Comparison of ENCODE assay signal across 21 cellular contexts in genomic region chr21:27024316-27024715, GRCh38. TPM values are rescaled to one million over a fixed set of nuclear protein-coding genes. Genes with fewer than 3 reads are reported as not detected.
DNase-seq lines count a peak whose midpoint lies in the region; TF ChIP-seq lines count a peak whose summit lies in the region.
"Had no signal": no experiment of that assay in that cellular context is flagged by ENCODE, and none has a peak within 500 bp of the region (broad histone marks: within the 10 kb centered on the region; RNA-seq: fewer than 3 reads in every experiment).

No MANE protein-coding gene starts in this region.

- H3K4me3 Mint-ChIP-seq in CD14-positive monocyte: no peak overlapping the region
- H3K4me3 Mint-ChIP-seq: activated naive CD8-positive, alpha-beta T cell treated with anti-CD3 and anti-CD28 coated beads for 36 hours had no signal

- TF ChIP-seq CTCF in fibroblast of pulmonary artery (IDR thresholded peaks at IDR 0.05; ENCODE audit: low read length, missing control alignments): no peak
- no peak for TF ChIP-seq CTCF in CD14-positive monocyte (IDR thresholded peaks at IDR 0.05)

- H3K27me3 Mint-ChIP-seq in CD14-positive monocyte (ENCODE audit: low read depth in 3 of 3): peaks cover 0 to 6% (median 3%) of the 10 kb centered on the region in 3 donors

- DNase-seq in GM03348 (ENCODE audit: low spot score) (peak; percentile 64), amniotic epithelial cell (ENCODE audit: low read depth) (peak; percentile 27), fibroblast of pulmonary artery (ENCODE audit: low read depth) (peak; percentile 55), skeletal muscle cell (ENCODE audit: low read depth) (peak; percentile 62), NOMO-1 (lab: John Stamatoyannopoulos, UW; ENCODE audit: unreplicated experiment in 2 of 2) (no peak), CD14-positive monocyte (ENCODE audit: low spot score) (no peak), SW 1271 (lab: John Stamatoyannopoulos, UW) (no peak), cerebellar nuclear complex (lab: John Stamatoyannopoulos, UW) (no peak)
- DNase-seq: activated CD4-positive, alpha-beta T cell treated with anti-CD3 and anti-CD28 coated beads, Interleukin-2, amount 50 U/mL, for 4 hours; activated naive CD8-positive, alpha-beta T cell treated with anti-CD3 and anti-CD28 coated beads for 36 hours; activated T-cell treated with anti-CD3 and anti-CD28 coated beads, Interleukin-2, amount 50 U/mL, for 48 hours; effector memory CD4-positive, alpha-beta T cell; gastrocnemius medialis; GF-D8; left ventricle myocardium inferior; NCI-H2171 treated with DMSO at 0.1 percent for 48 hours; posterior cingulate gyrus; small intestine; stimulated activated CD4-positive, alpha-beta T cell treated with anti-CD3 and anti-CD28 coated beads, Interleukin-4, amount 100 ng/mL, for 4 hours; stimulated activated CD8-positive, alpha-beta memory T cell treated with anti-CD3 and anti-CD28 coated beads, Interleukin-4, amount 100 ng/mL, for 48 hours; testis had no signal

- H3K4me3 ChIP-seq in fibroblast of pulmonary artery (replicated peaks; ENCODE audit: low read depth, low read length): no peak overlapping the region
- H3K4me3 ChIP-seq in skeletal muscle cell (ENCODE audit: low read depth, low read length): no peak overlapping the region
- H3K4me3 ChIP-seq: gastrocnemius medialis, left ventricle myocardium inferior, testis had no signal

- H3K27ac Mint-ChIP-seq in CD14-positive monocyte: no peak overlapping the region
- H3K27ac Mint-ChIP-seq: activated naive CD8-positive, alpha-beta T cell treated with anti-CD3 and anti-CD28 coated beads for 36 hours had no signal

- intact Hi-C loops in CD14-positive monocyte (cut with micrococcal nuclease): no loop called here

- H3K4me1 Mint-ChIP-seq in CD14-positive monocyte: no peaks in the 10 kb centered on the region
- H3K4me1 Mint-ChIP-seq: activated naive CD8-positive, alpha-beta T cell treated with anti-CD3 and anti-CD28 coated beads for 36 hours had no signal

- H3K9me3 Mint-ChIP-seq in CD14-positive monocyte: peaks cover 0 to 5% (median 1%) of the 10 kb centered on the region in 7 donors
- H3K9me3 Mint-ChIP-seq: activated naive CD8-positive, alpha-beta T cell treated with anti-CD3 and anti-CD28 coated beads for 36 hours had no signal

- no peaks in the 10 kb centered on the region for H3K36me3 Mint-ChIP-seq in CD14-positive monocyte
- H3K36me3 Mint-ChIP-seq: activated naive CD8-positive, alpha-beta T cell treated with anti-CD3 and anti-CD28 coated beads for 36 hours had no signal

RNA-seq across cellular contexts. Expression of gene ADAMTS5, which starts 57.4 kb away (rescaled TPM):
- polyA plus RNA-seq in CD14-positive monocyte: 1 to 10 TPM in 1 of 2 donors, under 1 TPM in 1; 0.86 to 1.1 TPM

Comparison
In these comparisons a context has a peak if more than half of its experiments do, and no peak if none do; other contexts are left out.
1. DNase-seq: peak in GM03348 (single experiment), amniotic epithelial cell (single experiment), fibroblast of pulmonary artery (single experiment) and skeletal muscle cell (single experiment); none in NOMO-1 (0 of 2), CD14-positive monocyte (single experiment), SW 1271 (0 of 2) and cerebellar nuclear complex (0 of 2).